8 cellular contexts compared by ENCODE assay signal in the genomic region with DNA sequence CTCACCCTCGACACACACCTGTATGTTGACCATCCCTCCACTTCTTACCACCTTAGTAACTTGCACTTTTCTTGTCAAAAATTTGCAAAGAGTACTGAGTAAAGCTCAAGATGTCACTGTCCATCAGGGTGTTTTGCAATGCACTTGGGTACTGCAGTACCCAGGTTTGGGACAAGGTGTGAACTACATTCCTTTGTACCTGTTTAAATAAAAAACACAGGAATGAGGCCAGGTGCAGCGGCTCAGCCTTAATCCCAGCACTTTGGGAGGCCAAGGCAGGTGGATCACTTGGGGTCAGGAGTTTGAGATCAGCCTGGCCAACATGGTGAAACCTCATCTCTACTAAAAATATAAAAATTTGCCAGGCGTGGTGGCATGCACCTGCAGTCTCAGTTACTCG. TPM values are rescaled to one million over a fixed set of nuclear protein-coding genes. Genes with fewer than 3 reads are reported as not detected.
DNase-seq lines count a peak whose midpoint lies in the region; ATAC-seq and TF ChIP-seq lines count a peak whose summit lies in the region.
"Not testable (repeated sequence)": the region's sequence is repeated elsewhere in the genome, so short reads cannot be mapped to it uniquely, and the experiment has no call there.
"Had no signal": no experiment of that assay in that cellular context is flagged by ENCODE, and none has a peak within 500 bp of the region (broad histone marks: within the 10 kb centered on the region; RNA-seq: fewer than 3 reads in every experiment).

No MANE protein-coding gene starts in this region.

- not testable (repeated sequence) for H3K36me3 Mint-ChIP-seq in Caco-2 (ENCODE audit: insufficient read depth, unreplicated experiment); natural killer cell treated with Interleukin-12 subunit alpha and Interleukin-12 subunit beta and Interleukin-15 and Interleukin-18, amount 100 ng/mL, for 72 hours

- not testable (repeated sequence) for BruUV-seq in Caco-2 (replicated peaks; lab: Mats Ljungman, UMichigan)

- intact Hi-C loops in Caco-2 (cut with micrococcal nuclease; ENCODE audit: unreplicated experiment), result loop anchor here (2.0 kb wide), 1 partner anchor 56 kb away; no protein-coding TSS in a partner anchor
- intact Hi-C loops in left lung (cut with DNase I); lower lobe of right lung (cut with DNase I); upper lobe of right lung (cut with DNase I): not testable (repeated sequence)

- CTCF ChIA-PET in Caco-2 (lab: Charles Lee), result interaction anchor here (0.7 to 0.8 kb wide), 2 partner anchors 9 to 165 kb away, joined by 3 to 4 read pairs; no protein-coding TSS in a partner anchor

- not testable (repeated sequence) for H3K27me3 Mint-ChIP-seq in Caco-2 (ENCODE audit: insufficient read depth, unreplicated experiment)
- peaks cover 15 to 18% of the 10 kb centered on the region in 2 donors for H3K27me3 Mint-ChIP-seq in natural killer cell treated with Interleukin-12 subunit alpha and Interleukin-12 subunit beta and Interleukin-15 and Interleukin-18, amount 100 ng/mL, for 72 hours

- H3K4me1 ChIP-seq in Caco-2, result peaks cover 16% of the 10 kb centered on the region
- not testable (repeated sequence) for H3K4me1 ChIP-seq in left lung, lower lobe of right lung, upper lobe of right lung

- not testable (repeated sequence) for H3K4me3 Mint-ChIP-seq in Caco-2 (ENCODE audit: unreplicated experiment); natural killer cell treated with Interleukin-12 subunit alpha and Interleukin-12 subunit beta and Interleukin-15 and Interleukin-18, amount 100 ng/mL, for 72 hours

- POLR2A ChIA-PET in Caco-2 (lab: Charles Lee), result not testable (repeated sequence)

- H3K27ac Mint-ChIP-seq in Caco-2 (ENCODE audit: unreplicated experiment); natural killer cell treated with Interleukin-12 subunit alpha and Interleukin-12 subunit beta and Interleukin-15 and Interleukin-18, amount 100 ng/mL, for 72 hours: not testable (repeated sequence)

- H3K9me3 ChIP-seq in Caco-2, left lung, lower lobe of right lung, upper lobe of right lung: not testable (repeated sequence)

- DNase-seq in Caco-2, result peak; percentile 46 to 61
- DNase-seq in left lung, lower lobe of right lung, upper lobe of right lung: not testable (repeated sequence)
- DNase-seq in natural killer cell treated with Interleukin-12 subunit alpha and Interleukin-12 subunit beta and Interleukin-15 and Interleukin-18, amount 100 ng/mL, for 72 hours (ENCODE audit: low spot score), result peak; percentile 31

- ATAC-seq in left lung, result peak; percentile 73
- ATAC-seq in lower lobe of right lung, result peak; percentile 64 to 71
- ATAC-seq in natural killer cell treated with Interleukin-12 subunit alpha and Interleukin-12 subunit beta and Interleukin-15 and Interleukin-18, amount 100 ng/mL, for 72 hours, result not testable (repeated sequence)
- peak; percentile 85 for ATAC-seq in upper lobe of right lung

- H3K4me3 ChIP-seq in Caco-2 (ENCODE audit: low read depth, low read length); left lung; lower lobe of right lung; upper lobe of right lung: not testable (repeated sequence)

- TF ChIP-seq CTCF in Caco-2 (IDR thresholded peaks at IDR 0.05; ENCODE audit: insufficient read depth in 1 of 2, low read depth in 1 of 2, low read length in 1 of 2, severe bottlenecking in 1 of 2, unreplicated experiment in 1 of 2); left lung (IDR thresholded peaks at IDR 0.05); lower lobe of right lung (IDR thresholded peaks at IDR 0.05); upper lobe of right lung (IDR thresholded peaks at IDR 0.05): not testable (repeated sequence)

- not testable (repeated sequence) for H3K36me3 ChIP-seq in Caco-2 (ENCODE audit: control insufficient read depth, insufficient read depth, low read length); left lung; lower lobe of right lung; upper lobe of right lung

- not testable (repeated sequence) for H3K9me3 Mint-ChIP-seq in Caco-2 (ENCODE audit: unreplicated experiment); natural killer cell treated with Interleukin-12 subunit alpha and Interleukin-12 subunit beta and Interleukin-15 and Interleukin-18, amount 100 ng/mL, for 72 hours

- H3K4me1 Mint-ChIP-seq in Caco-2 (ENCODE audit: low read depth, unreplicated experiment); natural killer cell treated with Interleukin-12 subunit alpha and Interleukin-12 subunit beta and Interleukin-15 and Interleukin-18, amount 100 ng/mL, for 72 hours (ENCODE audit: low read depth in 2 of 2): not testable (repeated sequence)

- H3K27ac ChIP-seq in left lung, lower lobe of right lung, upper lobe of right lung: not testable (repeated sequence)

- H3K27me3 ChIP-seq in Caco-2 (replicated peaks; ENCODE audit: control insufficient read depth, insufficient read depth, low read length); left lung; lower lobe of right lung (ENCODE audit: low read depth); upper lobe of right lung: not testable (repeated sequence)

RNA-seq across cellular contexts. Expression of a gene that starts 27.8 kb away (rescaled TPM):
- 10.5 and 14.9 TPM in 2 replicates for total RNA-seq in Caco-2 (2022)
- 1 to 10 TPM; 1.5 to 3.7 TPM for total RNA-seq in left lung
- 3.9 TPM for total RNA-seq in lower lobe of right lung
- 1 to 10 TPM; 3.4 to 5.2 TPM for total RNA-seq in natural killer cell treated with Interleukin-12 subunit alpha and Interleukin-12 subunit beta and Interleukin-15 and Interleukin-18, amount 100 ng/mL, for 72 hours
- total RNA-seq in upper lobe of right lung, result 3.3 TPM
- total RNA-seq: A172, A673, Calu3 had no signal
